ENCODE assay signal across 7 cellular contexts in the genomic region with DNA sequence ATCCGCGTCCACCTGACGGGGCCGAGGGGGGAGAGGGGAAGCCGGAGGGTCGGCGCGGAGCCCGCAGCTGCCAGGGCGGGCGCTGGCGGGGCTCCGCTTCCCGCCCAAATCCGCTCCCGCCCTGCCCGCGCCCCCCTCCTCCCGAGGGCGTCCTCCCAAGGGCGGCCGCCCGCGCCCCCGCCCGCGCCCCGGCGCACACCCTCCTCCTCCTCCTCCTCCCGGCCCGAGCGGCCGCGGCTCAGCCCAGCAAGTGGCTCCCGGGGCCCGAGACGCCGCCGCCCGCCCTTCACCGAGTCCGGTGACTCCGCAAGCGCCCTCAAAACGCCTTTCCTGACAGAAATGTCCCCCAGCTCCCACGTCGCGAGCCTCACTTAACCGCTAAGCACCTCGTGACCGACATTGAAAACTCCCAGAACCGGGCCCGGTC. TPM values are rescaled to one million over a fixed set of nuclear protein-coding genes. Genes with fewer than 3 reads are reported as not detected.
DNase-seq lines count a peak whose midpoint lies in the region; ATAC-seq, FAIRE-seq and TF ChIP-seq lines count a peak whose summit lies in the region.

No MANE protein-coding gene starts in this region.

- no peak for TF ChIP-seq CTCF in GM12864 (IDR thresholded peaks at IDR 0.05; ENCODE audit: low read depth, low read length, missing control alignments)
- no peak for TF ChIP-seq CTCF in SU-DHL-6 (IDR thresholded peaks at IDR 0.05; ENCODE audit: insufficient read depth, low read length, poor library complexity, severe bottlenecking)
- no peak for TF ChIP-seq CTCF in bronchial epithelial cell (IDR thresholded peaks at IDR 0.05; ENCODE audit: insufficient read depth, low read length, severe bottlenecking)
- TF ChIP-seq CTCF in kidney epithelial cell (IDR thresholded peaks at IDR 0.05; ENCODE audit: insufficient read depth, low read length, poor library complexity, severe bottlenecking) = no peak

- peaks cover 39% of the 10 kb centered on the region for H3K79me2 ChIP-seq in SU-DHL-6 (ENCODE audit: insufficient read depth, low read length)

- no peak overlapping the region for H2AFZ ChIP-seq in SU-DHL-6 (ENCODE audit: low read depth, low read length, severe bottlenecking)

- DNase-seq in GM12864 (ENCODE audit: low read depth) (no peak), bronchial epithelial cell (ENCODE audit: low read depth) (no peak), kidney epithelial cell (ENCODE audit: low read depth) (no peak), GM19240 (ENCODE audit: insufficient read length, low spot score) (no peak)
- DNase-seq in stimulated activated CD4-positive, alpha-beta T cell treated with anti-CD3 and anti-CD28 coated beads, Interleukin-15, amount 100 ng/mL, for 24 hours = peak; percentile 63

- H3K27me3 ChIP-seq in SU-DHL-6 (ENCODE audit: low read length) (no peaks in the 10 kb centered on the region), bronchial epithelial cell (ENCODE audit: control insufficient read depth, insufficient read depth, low read length) (no peaks in the 10 kb centered on the region), kidney epithelial cell (ENCODE audit: control insufficient read depth, insufficient read depth, low read length) (no peaks in the 10 kb centered on the region)

- peaks cover 31% of the 10 kb centered on the region for H4K20me1 ChIP-seq in SU-DHL-6 (ENCODE audit: low read depth, low read length)

- peak overlapping the region; percentile 100 for H3K9ac ChIP-seq in SU-DHL-6 (ENCODE audit: low read length)

- FAIRE-seq in bronchial epithelial cell (lab: Jason Lieb, UNC) = no peak

- peak overlapping the region; percentile 96 for H3K27ac ChIP-seq in SU-DHL-6 (ENCODE audit: low read depth, low read length)

- peak overlapping the region; percentile 96 for H3K4me2 ChIP-seq in SU-DHL-6 (ENCODE audit: low read depth, low read length, poor library complexity, severe bottlenecking)

- H3K36me3 ChIP-seq in SU-DHL-6 (ENCODE audit: low read length) = peaks cover 44% of the 10 kb centered on the region
- H3K36me3 ChIP-seq in bronchial epithelial cell (ENCODE audit: control insufficient read depth, insufficient read depth, low read length) = peaks cover 2% of the 10 kb centered on the region
- H3K36me3 ChIP-seq in kidney epithelial cell (ENCODE audit: control insufficient read depth, insufficient read depth, low read length) = no peaks in the 10 kb centered on the region

- H3F3A ChIP-seq in SU-DHL-6 (ENCODE audit: insufficient read depth) = peaks cover 60% of the 10 kb centered on the region

- no peaks in the 10 kb centered on the region for H3K9me3 ChIP-seq in SU-DHL-6 (ENCODE audit: insufficient read depth, low read length)

- ATAC-seq in HG02798 (IDR thresholded peaks at IDR 0.05; ENCODE audit: poor library complexity, unreplicated experiment) = peak; percentile 1

- no peaks in the 10 kb centered on the region for H3K9me2 ChIP-seq in SU-DHL-6 (replicated peaks; ENCODE audit: insufficient read depth, low read length)

- peak overlapping the region; percentile 100 for H3K4me3 ChIP-seq in GM12864 (ENCODE audit: low read depth, low read length)
- H3K4me3 ChIP-seq in SU-DHL-6 (ENCODE audit: insufficient read depth, low read length, poor library complexity, severe bottlenecking) = peak overlapping the region; percentile 100
- H3K4me3 ChIP-seq in bronchial epithelial cell (ENCODE audit: low read depth, low read length) = peak overlapping the region; percentile 91
- H3K4me3 ChIP-seq in kidney epithelial cell (ENCODE audit: low read depth, low read length) = peak overlapping the region; percentile 95

RNA-seq across cellular contexts. Expression of a gene that starts 0.5 kb away (rescaled TPM):
- total RNA-seq in bronchial epithelial cell (27.9 and 53.8 TPM in 2 replicates), kidney epithelial cell (25.4 and 29.9 TPM in 2 replicates)

RNA-seq across cellular contexts. Expression of a gene that starts 37.1 kb away (rescaled TPM):
- total RNA-seq in bronchial epithelial cell = 5.9 and 11.1 TPM in 2 replicates
- 11.6 and 17.0 TPM in 2 replicates for total RNA-seq in kidney epithelial cell
